Comparison of ENCODE assay signal across 8 cellular contexts in the genomic region with DNA sequence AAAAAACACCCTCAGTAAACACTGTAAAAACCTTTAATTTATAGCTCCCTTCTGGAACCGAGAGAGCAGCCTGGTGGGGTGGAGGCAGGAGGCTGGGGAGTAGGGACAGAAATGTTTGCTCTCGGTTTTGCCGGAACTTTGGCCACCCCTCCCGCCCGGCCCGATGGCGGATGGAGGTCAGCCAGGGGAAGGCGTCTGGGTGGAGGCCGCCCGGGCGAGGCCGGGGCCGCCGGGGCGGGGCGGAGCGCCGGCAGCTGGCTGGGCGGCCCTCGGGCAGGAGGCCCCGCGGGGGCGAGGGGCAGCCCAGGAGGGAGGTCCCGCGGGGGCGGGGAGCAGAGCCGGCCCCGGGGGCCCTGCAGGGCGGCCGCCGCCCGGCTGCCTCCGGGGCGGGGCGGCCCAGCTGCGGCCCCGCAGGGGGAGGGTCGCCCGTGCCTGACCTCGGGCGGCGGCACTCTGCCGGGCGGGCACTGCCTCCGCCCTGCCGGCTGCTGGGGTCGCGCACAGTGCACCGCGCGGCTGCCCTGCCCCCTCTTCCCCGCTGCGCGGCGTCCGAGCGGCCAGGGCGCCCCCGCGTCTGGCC. TPM values are rescaled to one million over a fixed set of nuclear protein-coding genes. Genes with fewer than 3 reads are reported as not detected.
A peak's percentile ranks its signal among the peaks of the same experiment; 100 is the strongest.
DNase-seq lines count a peak whose midpoint lies in the region; ATAC-seq and TF ChIP-seq lines count a peak whose summit lies in the region.

No MANE protein-coding gene starts in this region.

- peaks cover 23% of the 10 kb centered on the region for H3K36me3 ChIP-seq in SJCRH30
- peaks cover 0 to 22% (median 15%) of the 10 kb centered on the region in 9 donors for H3K36me3 ChIP-seq in heart left ventricle
- H3K36me3 ChIP-seq in prostate gland: no peaks in the 10 kb centered on the region
- no peaks in the 10 kb centered on the region for H3K36me3 ChIP-seq in vagina

- ATAC-seq in GM21360 (IDR thresholded peaks at IDR 0.05; ENCODE audit: unreplicated experiment) (peak; percentile 38), heart left ventricle (peak; percentile 65 to 82 (median 80))
- ATAC-seq in activated naive CD8-positive, alpha-beta T cell treated with anti-CD3 and anti-CD28 coated beads, Interleukin-2, amount 10 ng/mL, durations not matched to agents 7 days and 5 days (ENCODE audit: low read depth): peak; percentile 37

- peak; percentile 52 for DNase-seq in DMS79 (lab: John Stamatoyannopoulos, UW)
- DNase-seq in HS-5 (ENCODE audit: low read depth): peak; percentile 31
- peak; percentile 89 for DNase-seq in SJCRH30
- no peak for DNase-seq in activated naive CD8-positive, alpha-beta T cell treated with anti-CD3 and anti-CD28 coated beads, Interleukin-2, amount 10 ng/mL, durations not matched to agents 7 days and 5 days
- DNase-seq in heart left ventricle: peak; percentile 91 to 94 (median 92)
- DNase-seq in prostate gland (ENCODE audit: low spot score): peak; percentile 83
- peak in 1 of 2 donors; percentile 90 for DNase-seq in vagina (ENCODE audit: extremely low spot score in 2 of 2)

- H3K9me3 ChIP-seq in SJCRH30 (replicated peaks) (no peaks in the 10 kb centered on the region), heart left ventricle (no peaks in the 10 kb centered on the region), prostate gland (no peaks in the 10 kb centered on the region), vagina (no peaks in the 10 kb centered on the region)

- no peak for TF ChIP-seq POLR2A in heart left ventricle (IDR thresholded peaks at IDR 0.05)
- TF ChIP-seq POLR2A in prostate gland (IDR thresholded peaks at IDR 0.05): no peak
- no peak for TF ChIP-seq POLR2A in vagina (IDR thresholded peaks at IDR 0.05)

- H3K4me1 ChIP-seq in SJCRH30 (peaks cover 21% of the 10 kb centered on the region), heart left ventricle (peaks cover 0 to 58% (median 31%) of the 10 kb centered on the region in 12 donors), prostate gland (replicated peaks) (peaks cover 5% of the 10 kb centered on the region), vagina (peaks cover 47% of the 10 kb centered on the region)

- WGBS in heart left ventricle, 4 donors: 0 to 2% (median 0%) methylated on average over 9 to 60 of the region's 60 CpGs
- WGBS in prostate gland: under 1% methylated on average over 34 of the region's 60 CpGs

- no peaks in the 10 kb centered on the region for H3K9me3 Mint-ChIP-seq in activated naive CD8-positive, alpha-beta T cell treated with anti-CD3 and anti-CD28 coated beads, Interleukin-2, amount 10 ng/mL, durations not matched to agents 7 days and 5 days

- H3K27ac Mint-ChIP-seq in activated naive CD8-positive, alpha-beta T cell treated with anti-CD3 and anti-CD28 coated beads, Interleukin-2, amount 10 ng/mL, durations not matched to agents 7 days and 5 days: peak overlapping the region; percentile 67

- POLR2A ChIA-PET in activated naive CD8-positive, alpha-beta T cell treated with anti-CD3 and anti-CD28 coated beads, Interleukin-2, amount 10 ng/mL, durations not matched to agents 7 days and 5 days (lab: Charles Lee): interaction anchor here (0.6 to 2.4 kb wide), 14 partner anchors 13 to 727 kb away, joined by 3 to 12 read pairs (median 3); partner anchors contain the start of genes ACTRT3, MYNN, PHC3 and PRKCI

- peak overlapping the region; percentile 53 for H3K4me3 Mint-ChIP-seq in activated naive CD8-positive, alpha-beta T cell treated with anti-CD3 and anti-CD28 coated beads, Interleukin-2, amount 10 ng/mL, durations not matched to agents 7 days and 5 days

- peaks cover 23% of the 10 kb centered on the region for H3K4me1 Mint-ChIP-seq in activated naive CD8-positive, alpha-beta T cell treated with anti-CD3 and anti-CD28 coated beads, Interleukin-2, amount 10 ng/mL, durations not matched to agents 7 days and 5 days

- H3K36me3 Mint-ChIP-seq in activated naive CD8-positive, alpha-beta T cell treated with anti-CD3 and anti-CD28 coated beads, Interleukin-2, amount 10 ng/mL, durations not matched to agents 7 days and 5 days: peaks cover 9% of the 10 kb centered on the region

- peaks cover 8% of the 10 kb centered on the region for H3K27me3 Mint-ChIP-seq in activated naive CD8-positive, alpha-beta T cell treated with anti-CD3 and anti-CD28 coated beads, Interleukin-2, amount 10 ng/mL, durations not matched to agents 7 days and 5 days

- H3K27me3 ChIP-seq in SJCRH30: no peaks in the 10 kb centered on the region
- H3K27me3 ChIP-seq in heart left ventricle: no peaks in the 10 kb centered on the region
- no peaks in the 10 kb centered on the region for H3K27me3 ChIP-seq in prostate gland (replicated peaks; ENCODE audit: insufficient read depth)
- no peaks in the 10 kb centered on the region for H3K27me3 ChIP-seq in vagina

- peak overlapping the region; percentile 93 for H3K4me3 ChIP-seq in SJCRH30
- peak overlapping the region; percentile 16 to 99 (median 95) for H3K4me3 ChIP-seq in heart left ventricle
- peak overlapping the region; percentile 87 to 99 for H3K4me3 ChIP-seq in prostate gland
- peak overlapping the region; percentile 93 to 100 for H3K4me3 ChIP-seq in vagina

- TF ChIP-seq CTCF in heart left ventricle (IDR thresholded peaks at IDR 0.05): no peak
- TF ChIP-seq CTCF in prostate gland (IDR thresholded peaks at IDR 0.05): no peak
- TF ChIP-seq CTCF in vagina (IDR thresholded peaks at IDR 0.05): no peak

- H3K27ac ChIP-seq in SJCRH30 (peak overlapping the region; percentile 98), heart left ventricle (peak overlapping the region; percentile 95 to 100 (median 99)), prostate gland (peak overlapping the region; percentile 95 to 98), vagina (peak overlapping the region; percentile 99)

- intact Hi-C loops in heart left ventricle (cut with DNase I) (loop anchor here in 5 of 10 donors (5.0 to 10.0 kb wide), 5 partner anchors 44 to 592 kb away; partner anchors contain the start of genes PRKCI (in 2 of the 5), ACTRT3 (in 1 of the 5), PHC3 (in 1 of the 5) and TERC (in 1 of the 5)), prostate gland (cut with DNase I) (loop anchor here (5.0 to 10.0 kb wide), 2 partner anchors 174 to 592 kb away; partner anchors contain the start of genes ACTRT3, PHC3 and TERC), vagina (cut with DNase I) (loop anchor here (5.0 kb wide), 1 partner anchor 174 kb away; the partner anchor contains the start of gene PHC3)

RNA-seq across cellular contexts. Expression of gene SKIL, which starts 0.8 kb away (rescaled TPM):
- 82.5 and 96.4 TPM in 2 replicates for total RNA-seq in SJCRH30 (2014; rRNA removed; shearing (Covaris generic))
- 10 to 100 TPM; 27.9 to 32.6 TPM for total RNA-seq in activated naive CD8-positive, alpha-beta T cell treated with anti-CD3 and anti-CD28 coated beads, Interleukin-2, amount 10 ng/mL, durations not matched to agents 7 days and 5 days
- total RNA-seq in heart left ventricle (10 to 100 TPM; 12.8 to 33.6 (median 25.4) TPM), prostate gland (10 to 100 TPM; 41.8 to 49.6 TPM), vagina (48.1 TPM)
- 1 to 10 TPM; 6.6 to 9.6 TPM for polyA plus RNA-seq in heart left ventricle
